Comparison of ENCODE assay signal across 1 cellular context in the genomic region with DNA sequence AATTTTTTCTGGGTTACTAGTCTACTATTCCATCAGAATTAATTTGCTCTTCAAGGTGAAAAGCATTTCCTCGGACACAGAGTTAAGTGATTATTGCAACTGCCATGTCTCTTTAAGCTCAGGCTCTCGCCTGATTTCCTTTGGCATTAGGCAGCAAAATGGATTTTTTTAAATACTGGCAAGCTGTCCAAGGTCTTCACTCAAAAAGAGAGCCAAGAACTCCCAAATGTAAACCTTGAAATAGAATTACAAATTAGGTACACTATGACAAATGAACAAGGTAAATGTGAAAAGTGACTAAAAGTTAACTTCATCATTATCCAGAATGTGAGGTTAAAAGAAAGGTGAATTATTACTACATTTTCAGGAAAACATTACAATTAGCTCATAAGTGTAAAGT.
TF ChIP-seq lines count a peak whose summit lies in the region.

No MANE protein-coding gene starts in this region.

TF ChIP-seq in liver, 16 proteins besides CTCF, POLR2A, EP300 and RAD21 (continued from another document):
- TF ChIP-seq, protein P1, sequence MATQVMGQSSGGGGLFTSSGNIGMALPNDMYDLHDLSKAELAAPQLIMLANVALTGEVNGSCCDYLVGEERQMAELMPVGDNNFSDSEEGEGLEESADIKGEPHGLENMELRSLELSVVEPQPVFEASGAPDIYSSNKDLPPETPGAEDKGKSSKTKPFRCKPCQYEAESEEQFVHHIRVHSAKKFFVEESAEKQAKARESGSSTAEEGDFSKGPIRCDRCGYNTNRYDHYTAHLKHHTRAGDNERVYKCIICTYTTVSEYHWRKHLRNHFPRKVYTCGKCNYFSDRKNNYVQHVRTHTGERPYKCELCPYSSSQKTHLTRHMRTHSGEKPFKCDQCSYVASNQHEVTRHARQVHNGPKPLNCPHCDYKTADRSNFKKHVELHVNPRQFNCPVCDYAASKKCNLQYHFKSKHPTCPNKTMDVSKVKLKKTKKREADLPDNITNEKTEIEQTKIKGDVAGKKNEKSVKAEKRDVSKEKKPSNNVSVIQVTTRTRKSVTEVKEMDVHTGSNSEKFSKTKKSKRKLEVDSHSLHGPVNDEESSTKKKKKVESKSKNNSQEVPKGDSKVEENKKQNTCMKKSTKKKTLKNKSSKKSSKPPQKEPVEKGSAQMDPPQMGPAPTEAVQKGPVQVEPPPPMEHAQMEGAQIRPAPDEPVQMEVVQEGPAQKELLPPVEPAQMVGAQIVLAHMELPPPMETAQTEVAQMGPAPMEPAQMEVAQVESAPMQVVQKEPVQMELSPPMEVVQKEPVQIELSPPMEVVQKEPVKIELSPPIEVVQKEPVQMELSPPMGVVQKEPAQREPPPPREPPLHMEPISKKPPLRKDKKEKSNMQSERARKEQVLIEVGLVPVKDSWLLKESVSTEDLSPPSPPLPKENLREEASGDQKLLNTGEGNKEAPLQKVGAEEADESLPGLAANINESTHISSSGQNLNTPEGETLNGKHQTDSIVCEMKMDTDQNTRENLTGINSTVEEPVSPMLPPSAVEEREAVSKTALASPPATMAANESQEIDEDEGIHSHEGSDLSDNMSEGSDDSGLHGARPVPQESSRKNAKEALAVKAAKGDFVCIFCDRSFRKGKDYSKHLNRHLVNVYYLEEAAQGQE (IDR thresholded peaks at IDR 0.05), result no peak
- TF ChIP-seq NR2F2 (IDR thresholded peaks at IDR 0.05) (no peak), RXRA (IDR thresholded peaks at IDR 0.05) (peak in 1 of 2 donors; percentile 43), TAF1 (conservative IDR thresholded peaks at IDR 0.05) (no peak), JUND (IDR thresholded peaks at IDR 0.05) (peak in 1 of 2 donors; percentile 41), FOXA1 (IDR thresholded peaks at IDR 0.05) (peak; percentile 42), YY1 (IDR thresholded peaks at IDR 0.05) (peak; percentile 34), EGR1 (IDR thresholded peaks at IDR 0.05; ENCODE audit: low read depth in 2 of 2) (no peak), HNF4A (conservative IDR thresholded peaks at IDR 0.05) (peak in 1 of 2 donors; percentile 51), FOXA2 (IDR thresholded peaks at IDR 0.05) (peak; percentile 59), HNF4G (IDR thresholded peaks at IDR 0.05) (no peak), GABPA (IDR thresholded peaks at IDR 0.05 in 1 of 2, conservative IDR thresholded peaks at IDR 0.05 in 1 of 2) (no peak)
- TF ChIP-seq, protein P2, sequence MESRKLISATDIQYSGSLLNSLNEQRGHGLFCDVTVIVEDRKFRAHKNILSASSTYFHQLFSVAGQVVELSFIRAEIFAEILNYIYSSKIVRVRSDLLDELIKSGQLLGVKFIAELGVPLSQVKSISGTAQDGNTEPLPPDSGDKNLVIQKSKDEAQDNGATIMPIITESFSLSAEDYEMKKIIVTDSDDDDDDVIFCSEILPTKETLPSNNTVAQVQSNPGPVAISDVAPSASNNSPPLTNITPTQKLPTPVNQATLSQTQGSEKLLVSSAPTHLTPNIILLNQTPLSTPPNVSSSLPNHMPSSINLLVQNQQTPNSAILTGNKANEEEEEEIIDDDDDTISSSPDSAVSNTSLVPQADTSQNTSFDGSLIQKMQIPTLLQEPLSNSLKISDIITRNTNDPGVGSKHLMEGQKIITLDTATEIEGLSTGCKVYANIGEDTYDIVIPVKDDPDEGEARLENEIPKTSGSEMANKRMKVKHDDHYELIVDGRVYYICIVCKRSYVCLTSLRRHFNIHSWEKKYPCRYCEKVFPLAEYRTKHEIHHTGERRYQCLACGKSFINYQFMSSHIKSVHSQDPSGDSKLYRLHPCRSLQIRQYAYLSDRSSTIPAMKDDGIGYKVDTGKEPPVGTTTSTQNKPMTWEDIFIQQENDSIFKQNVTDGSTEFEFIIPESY (IDR thresholded peaks at IDR 0.05), result peak; percentile 19
- TF ChIP-seq, protein P3, sequence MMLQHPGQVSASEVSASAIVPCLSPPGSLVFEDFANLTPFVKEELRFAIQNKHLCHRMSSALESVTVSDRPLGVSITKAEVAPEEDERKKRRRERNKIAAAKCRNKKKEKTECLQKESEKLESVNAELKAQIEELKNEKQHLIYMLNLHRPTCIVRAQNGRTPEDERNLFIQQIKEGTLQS (IDR thresholded peaks at IDR 0.05), result no peak
- TF ChIP-seq, protein P4, sequence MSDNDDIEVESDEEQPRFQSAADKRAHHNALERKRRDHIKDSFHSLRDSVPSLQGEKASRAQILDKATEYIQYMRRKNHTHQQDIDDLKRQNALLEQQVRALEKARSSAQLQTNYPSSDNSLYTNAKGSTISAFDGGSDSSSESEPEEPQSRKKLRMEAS (IDR thresholded peaks at IDR 0.05), result no peak
TF ChIP-seq in liver: peak in this region for 7.
